In the genomic region with DNA sequence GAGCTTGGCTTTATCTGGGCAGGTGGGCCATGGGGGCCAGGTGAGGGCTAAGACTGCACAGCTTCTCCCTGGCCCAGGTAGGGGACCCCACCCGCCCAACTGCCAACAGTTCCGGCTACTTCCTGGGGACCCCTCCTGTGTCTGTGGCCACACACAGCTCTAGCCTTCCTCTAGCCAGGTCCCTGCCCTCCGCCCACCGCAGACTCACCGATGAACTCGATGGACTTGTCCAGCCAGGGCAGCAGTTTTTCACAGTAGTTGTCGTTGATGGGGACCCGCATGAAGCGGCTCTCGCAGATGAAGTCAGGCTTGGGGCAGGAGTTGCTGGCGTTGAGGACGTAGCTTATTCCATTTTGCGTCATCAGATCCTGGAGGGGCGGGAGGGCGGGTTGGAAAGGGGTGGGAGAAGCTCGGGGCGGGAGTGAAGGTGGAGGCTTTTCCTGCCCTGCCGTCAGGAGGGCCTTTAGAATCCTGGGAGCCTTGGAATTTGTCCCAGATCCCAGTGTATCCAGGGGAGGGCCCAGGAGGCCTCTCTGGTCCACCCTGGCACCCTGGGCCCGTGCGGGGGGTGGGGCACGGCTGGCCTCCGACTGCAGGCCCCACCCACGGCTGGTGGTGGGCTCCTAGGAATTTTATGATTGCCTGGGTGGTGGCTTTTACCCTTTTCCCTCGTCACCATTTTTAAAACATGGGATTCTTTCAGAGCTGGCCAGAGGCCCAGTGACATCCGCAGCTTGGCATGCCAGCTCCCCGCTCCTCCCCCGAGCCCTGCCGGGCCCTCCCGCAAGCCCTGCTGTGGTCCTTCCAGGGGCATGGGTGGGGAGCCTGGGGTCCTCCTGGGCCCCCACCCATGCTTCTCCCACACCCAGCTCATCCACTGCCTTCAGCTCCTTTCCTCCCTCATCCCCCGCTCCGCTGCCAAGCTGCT, we compare ENCODE assay signal across 8 cellular contexts. TPM values are rescaled to one million over a fixed set of nuclear protein-coding genes. Genes with fewer than 3 reads are reported as not detected.
DNase-seq lines count a peak whose midpoint lies in the region; ATAC-seq and TF ChIP-seq lines count a peak whose summit lies in the region.

No MANE protein-coding gene starts in this region.

- no peaks in the 10 kb centered on the region for H3K36me3 ChIP-seq in ovary

- peak; percentile 32 for TF ChIP-seq EP300 in ovary (IDR thresholded peaks at IDR 0.05)

- no peak for ATAC-seq in T-helper 17 cell
- no peak for ATAC-seq in GM21737 (IDR thresholded peaks at IDR 0.05; ENCODE audit: unreplicated experiment)
- no peak for ATAC-seq in HG03469 (IDR thresholded peaks at IDR 0.05; ENCODE audit: unreplicated experiment)

- intact Hi-C loops in ovary (cut with DNase I): loop anchor here in 1 of 4 donors (2.0 kb wide), 1 partner anchor 15 kb away; the partner anchor contains the start of gene DUSP8

- no peak for TF ChIP-seq POLR2A in ovary (IDR thresholded peaks at IDR 0.05)

- H3K4me3 ChIP-seq in fibroblast of villous mesenchyme (ENCODE audit: low read depth, low read length) (no peak overlapping the region), ovary (no peak overlapping the region)

- WGBS in ovary, 3 donors: 41 to 50% (median 47%) methylated on average over 31 of the region's 31 CpGs

- no peaks in the 10 kb centered on the region for H3K27me3 ChIP-seq in ovary

- H3K4me1 Mint-ChIP-seq in T-helper 17 cell: peaks cover 2% of the 10 kb centered on the region

- peak overlapping the region; percentile 98 for H3K27ac ChIP-seq in C4-2B
- peak overlapping the region; percentile 46 to 51 for H3K27ac ChIP-seq in ovary

- peaks cover 6% of the 10 kb centered on the region for H3K4me1 ChIP-seq in ovary (ENCODE audit: insufficient read depth)

- no peak overlapping the region for H3K27ac Mint-ChIP-seq in T-helper 17 cell

- H3K9me3 ChIP-seq in T-helper 17 cell (ENCODE audit: control insufficient read depth, low read length, poor library complexity, severe bottlenecking): no peaks in the 10 kb centered on the region
- H3K9me3 ChIP-seq in ovary: no peaks in the 10 kb centered on the region

- no peak for TF ChIP-seq CTCF in C4-2B (conservative IDR thresholded peaks at IDR 0.05)
- TF ChIP-seq CTCF in fibroblast of villous mesenchyme (IDR thresholded peaks at IDR 0.05; ENCODE audit: insufficient read depth, low read depth, low read length): no peak
- TF ChIP-seq CTCF in ovary (IDR thresholded peaks at IDR 0.05): no peak

- peak overlapping the region; percentile 61 for H3K4me3 Mint-ChIP-seq in T-helper 17 cell

- peaks cover 5% of the 10 kb centered on the region for H3K27me3 Mint-ChIP-seq in T-helper 17 cell

- no peak for DNase-seq in T-helper 17 cell
- DNase-seq in fibroblast of villous mesenchyme (ENCODE audit: low read depth): peak; percentile 81
- peak in 3 of 5 donors; percentile 51 to 62 (median 58) for DNase-seq in ovary
- DNase-seq in NCI-H1092 (lab: John Stamatoyannopoulos, UW): no peak
- no peak for DNase-seq in NCI-H2107 treated with DMSO at 0.1 percent for 48 hours (lab: John Stamatoyannopoulos, UW; ENCODE audit: unreplicated experiment)

- peaks cover 2% of the 10 kb centered on the region for H3K36me3 Mint-ChIP-seq in T-helper 17 cell (ENCODE audit: low read depth)

RNA-seq across cellular contexts. Expression of gene DUSP8, which starts 13.9 kb away (rescaled TPM):
- total RNA-seq in T-helper 17 cell (10 to 100 TPM; 79.5 to 90.1 TPM), fibroblast of villous mesenchyme (0.64 and 0.86 TPM in 2 replicates), ovary (10 to 100 TPM in 2 of 7 donors, 1 to 10 TPM in 3, under 1 TPM in 2; 0.38 to 14.9 (median 1.3) TPM)
- 1 to 10 TPM in 1 of 2 donors, under 1 TPM in 1; 0.59 to 1.6 TPM for polyA plus RNA-seq in ovary

RNA-seq across cellular contexts. Expression of gene KRTAP5-1, which starts 26.9 kb away (rescaled TPM):
- total RNA-seq in T-helper 17 cell: not detected
- not detected in 2 replicates for total RNA-seq in fibroblast of villous mesenchyme
- total RNA-seq in ovary: not detected
- not detected for polyA plus RNA-seq in ovary

RNA-seq across cellular contexts. Expression of gene KRTAP5-2, which starts 39.9 kb away (rescaled TPM):
- not detected for total RNA-seq in T-helper 17 cell
- not detected in 2 replicates for total RNA-seq in fibroblast of villous mesenchyme
- total RNA-seq in ovary: not detected
- polyA plus RNA-seq in ovary: not detected

RNA-seq across cellular contexts. Expression of gene KRTAP5-3, which starts 50.1 kb away (rescaled TPM):
- total RNA-seq in T-helper 17 cell (not detected), fibroblast of villous mesenchyme (not detected in 2 replicates), ovary (not detected)
- not detected for polyA plus RNA-seq in ovary

Comparison
In these comparisons a context has a peak if more than half of its experiments do, and no peak if none do; other contexts are left out.
1. DNase-seq: peak in fibroblast of villous mesenchyme (single experiment) and ovary (3 of 5); none in T-helper 17 cell (0 of 3), NCI-H1092 (single experiment) and NCI-H2107 treated with DMSO at 0.1 percent for 48 hours (single experiment).
2. RNA of gene DUSP8, which starts 13.9 kb away (total RNA-seq): 79.5 to 90.1 TPM in T-helper 17 cell; 0.38 to 14.9 TPM in ovary and 0.64 to 0.86 TPM in fibroblast of villous mesenchyme; every median in the first group is over 4 times any median in the second.